11 cellular contexts compared by ENCODE assay signal in genomic region chr21:46604975-46605758, GRCh38. TPM values are rescaled to one million over a fixed set of nuclear protein-coding genes. Genes with fewer than 3 reads are reported as not detected.
DNase-seq lines count a peak whose midpoint lies in the region; ATAC-seq and TF ChIP-seq lines count a peak whose summit lies in the region.
"Had no signal": no experiment of that assay in that cellular context is flagged by ENCODE, and none has a peak within 500 bp of the region (broad histone marks: within the 10 kb centered on the region; RNA-seq: fewer than 3 reads in every experiment).

TSS of gene S100B (minus strand) at chr21:46605082. CDS start at chr21:46602415, 2,667 bp downstream.

- H3K9me3 ChIP-seq in adrenal gland (replicated peaks in 1 of 3) (no peaks in the 10 kb centered on the region), right lobe of liver (no peaks in the 10 kb centered on the region)

- H3K4me1 ChIP-seq in adrenal gland (replicated peaks in 1 of 2) (no peaks in the 10 kb centered on the region), right lobe of liver (no peaks in the 10 kb centered on the region)

- peak within 1 kb of the TSS; percentile 41 for H3K4me3 Mint-ChIP-seq in activated CD4-positive, alpha-beta T cell treated with anti-CD3 and anti-CD28 coated beads, Interleukin-2, amount 10 ng/mL, durations not matched to agents 24 days and 14 days

- H3K27ac ChIP-seq in adrenal gland (peak within 1 kb of the TSS in 2 of 5 donors; percentile 41 to 57), right lobe of liver (no peak within 1 kb of the TSS)
- H3K27ac ChIP-seq: C4-2B had no signal

- no peaks in the 10 kb centered on the region for H3K36me3 Mint-ChIP-seq in activated CD4-positive, alpha-beta T cell treated with anti-CD3 and anti-CD28 coated beads, Interleukin-2, amount 10 ng/mL, durations not matched to agents 24 days and 14 days (ENCODE audit: low read depth)

- H3K27me3 Mint-ChIP-seq in activated CD4-positive, alpha-beta T cell treated with anti-CD3 and anti-CD28 coated beads, Interleukin-2, amount 10 ng/mL, durations not matched to agents 24 days and 14 days: peaks cover 1% of the 10 kb centered on the region

- H3K36me3 ChIP-seq in adrenal gland (replicated peaks in 1 of 2) (no peaks in the 10 kb centered on the region), right lobe of liver (no peaks in the 10 kb centered on the region)

- H3K27me3 ChIP-seq in adrenal gland (peaks cover 6% of the 10 kb centered on the region), right lobe of liver (no peaks in the 10 kb centered on the region)

- no peak for DNase-seq in activated CD4-positive, alpha-beta T cell treated with anti-CD3 and anti-CD28 coated beads, Interleukin-2, amount 10 ng/mL, durations not matched to agents 24 days and 14 days
- DNase-seq in activated CD4-positive, alpha-beta T cell treated with anti-CD3 and anti-CD28 coated beads, Interleukin-2, amount 50 U/mL, for 48 hours: no peak
- DNase-seq in adrenal gland: peak in 1 of 7 donors; percentile 33
- no peak for DNase-seq in right lobe of liver
- DNase-seq in superior temporal gyrus (ENCODE audit: extremely low spot score): peak; percentile 89
- DNase-seq in COLO668 (lab: John Stamatoyannopoulos, UW; ENCODE audit: unreplicated experiment): no peak
- DNase-seq in activated CD4-positive, alpha-beta T cell treated with anti-CD3 and anti-CD28 coated beads for 4 hours: no peak
- DNase-seq: amniotic stem cell, kidney glomerular epithelial cell had no signal

- intact Hi-C loops in activated CD4-positive, alpha-beta T cell treated with anti-CD3 and anti-CD28 coated beads, Interleukin-2, amount 10 ng/mL, durations not matched to agents 24 days and 14 days (cut with micrococcal nuclease): no loop called here
- intact Hi-C loops in adrenal gland (cut with DNase I): no loop called here
- intact Hi-C loops in right lobe of liver (cut with DNase I): no loop called here

- peaks cover 19% of the 10 kb centered on the region for H3K4me1 Mint-ChIP-seq in activated CD4-positive, alpha-beta T cell treated with anti-CD3 and anti-CD28 coated beads, Interleukin-2, amount 10 ng/mL, durations not matched to agents 24 days and 14 days

- H3K27ac Mint-ChIP-seq in activated CD4-positive, alpha-beta T cell treated with anti-CD3 and anti-CD28 coated beads, Interleukin-2, amount 10 ng/mL, durations not matched to agents 24 days and 14 days: peak within 1 kb of the TSS; percentile 73

- no peak for TF ChIP-seq POLR2A in adrenal gland (IDR thresholded peaks at IDR 0.05)
- no peak for TF ChIP-seq POLR2A in right lobe of liver (IDR thresholded peaks at IDR 0.05)

- WGBS in adrenal gland, 4 donors: 64 to 71% (median 68%) methylated on average over 12 to 14 of the region's 14 CpGs
- 55% methylated on average over 11 of the region's 14 CpGs for whole genome bisulfite sequencing in right lobe of liver (ENCODE audit: insufficient coverage, low coverage, low lambda C conversion rate, missing lambda C conversion rate)

- H3K9me3 Mint-ChIP-seq in activated CD4-positive, alpha-beta T cell treated with anti-CD3 and anti-CD28 coated beads, Interleukin-2, amount 10 ng/mL, durations not matched to agents 24 days and 14 days: no peaks in the 10 kb centered on the region

- TF ChIP-seq CTCF in adrenal gland (IDR thresholded peaks at IDR 0.05) (no peak), right lobe of liver (IDR thresholded peaks at IDR 0.05) (no peak)

- H3K4me3 ChIP-seq in adrenal gland (no peak within 1 kb of the TSS), right lobe of liver (no peak within 1 kb of the TSS)

- ATAC-seq in right lobe of liver (peak; percentile 27 to 31 (median 31)), HG02884 (IDR thresholded peaks at IDR 0.05; ENCODE audit: unreplicated experiment) (no peak)

RNA-seq across cellular contexts. Expression of gene S100B, which starts in this region (rescaled TPM):
- not detected in 2 replicates for total RNA-seq in activated CD4-positive, alpha-beta T cell treated with anti-CD3 and anti-CD28 coated beads, Interleukin-2, amount 10 ng/mL, durations not matched to agents 24 days and 14 days
- 10 to 100 TPM in 3 of 8 donors, 1 to 10 TPM in 4, under 1 TPM in 1; 0.48 to 15.4 (median 3.7) TPM for total RNA-seq in adrenal gland
- 10 to 100 TPM; 15.5 to 39.3 (median 38.8) TPM for polyA plus RNA-seq in adrenal gland
- total RNA-seq in right lobe of liver: under 1 TPM in 3 of 6 experiments, not detected in 3; 0.49 to 0.78 (median 0.62) TPM

Comparison
In these comparisons a context has a peak if more than half of its experiments do, and no peak if none do; other contexts are left out.
1. Peak in ATAC-seq in right lobe of liver; RNA of the gene not detected or under 1 TPM.